Comparison of ENCODE assay signal across 20 cellular contexts in the genomic region with DNA sequence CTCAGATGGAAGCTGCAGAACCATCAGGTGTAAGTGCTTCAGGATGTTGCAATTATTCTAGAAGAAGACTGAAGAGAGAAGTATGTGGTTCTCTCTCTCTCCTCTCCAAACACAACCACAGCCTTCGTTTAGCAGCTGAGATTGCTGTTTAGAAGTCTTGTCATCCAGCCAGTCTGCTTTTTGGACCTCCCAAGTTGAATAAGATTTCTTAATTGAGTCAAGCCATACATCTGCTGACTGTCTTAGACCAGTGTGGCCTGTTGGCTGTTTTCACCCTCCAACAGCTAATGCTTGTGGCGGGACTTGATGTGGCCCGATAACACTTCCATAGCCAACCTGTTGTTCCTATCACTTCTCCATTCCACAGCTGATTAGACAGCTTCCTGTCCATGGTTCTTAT.
DNase-seq lines count a peak whose midpoint lies in the region; ATAC-seq, FAIRE-seq and TF ChIP-seq lines count a peak whose summit lies in the region.
"Had no signal": no experiment of that assay in that cellular context is flagged by ENCODE, and none has a peak within 500 bp of the region (broad histone marks: within the 10 kb centered on the region; RNA-seq: fewer than 3 reads in every experiment).

No MANE protein-coding gene starts in this region.

- POLR2A ChIA-PET in AG04449 (lab: Yijun Ruan, JAX) = interaction anchor here (0.7 to 1.0 kb wide), 3 partner anchors 19 to 108 kb away, joined by 3 to 5 read pairs (median 4); a partner anchor contains a TSS

- no peak overlapping the region for H2AFZ ChIP-seq in keratinocyte (ENCODE audit: control insufficient read depth, low read length)
- H2AFZ ChIP-seq: hepatocyte had no signal

- ATAC-seq in GM19455 (IDR thresholded peaks at IDR 0.05; ENCODE audit: unreplicated experiment) = no peak
- ATAC-seq: Panc1 had no signal

- H3K4me3 ChIP-seq in AG04449 (ENCODE audit: low read depth, low read length) = no peak overlapping the region
- no peak overlapping the region for H3K4me3 ChIP-seq in keratinocyte (ENCODE audit: control insufficient read depth in 2 of 3, extremely low read depth in 1 of 3, insufficient read depth in 2 of 3, low read depth in 1 of 3, low read length in 3 of 3)
- H3K4me3 ChIP-seq: ascending aorta, coronary artery, hepatocyte, right lobe of liver had no signal

- no peak overlapping the region for H3K4me2 ChIP-seq in keratinocyte (ENCODE audit: control insufficient read depth, extremely low read depth, insufficient read depth, low read depth, low read length)
- H3K4me2 ChIP-seq: hepatocyte had no signal

- H3K4me1 ChIP-seq in keratinocyte (ENCODE audit: control insufficient read depth, extremely low read depth, insufficient read depth, low read length) = peaks cover 8% of the 10 kb centered on the region
- H3K4me1 ChIP-seq: ascending aorta, BE2C had no signal

- H3K9me3 ChIP-seq in keratinocyte (ENCODE audit: control insufficient read depth, low read depth, low read length) = no peaks in the 10 kb centered on the region
- H3K9me3 ChIP-seq: ascending aorta, BE2C, right lobe of liver had no signal

- TF ChIP-seq CTCF in AG04449 (IDR thresholded peaks at IDR 0.05; ENCODE audit: insufficient read depth, low read length, missing control alignments) = no peak
- TF ChIP-seq CTCF in keratinocyte (optimal IDR thresholded peaks at IDR 0.05 in 1 of 3, IDR thresholded peaks at IDR 0.05 in 1 of 3, conservative IDR thresholded peaks at IDR 0.05 in 1 of 3; ENCODE audit: extremely low read depth in 1 of 3, insufficient read depth in 2 of 3, low read length in 3 of 3) = no peak

- peak; percentile 20 for FAIRE-seq in keratinocyte (lab: Jason Lieb, UNC)
- FAIRE-seq: G401.6, urothelium cell line had no signal

- H3K79me2 ChIP-seq in keratinocyte (ENCODE audit: control insufficient read depth, insufficient read depth, low read length) = no peaks in the 10 kb centered on the region
- H3K79me2 ChIP-seq: hepatocyte had no signal

- no peaks in the 10 kb centered on the region for H4K20me1 ChIP-seq in keratinocyte (ENCODE audit: control insufficient read depth, extremely low read depth, insufficient read depth, low read length)

- dilution Hi-C loops in keratinocyte (cut with MboI; ENCODE audit: extremely low pct_ligation_motif_present, low sequenced_read_pairs) = no loop called here

- DNase-seq in AG04449 (ENCODE audit: low read depth, low spot score) (peak; percentile 84), HCEC 1CT (peak; percentile 35), astrocyte of the hippocampus (ENCODE audit: low read depth, low spot score) (peak; percentile 57), keratinocyte (ENCODE audit: low read depth, low spot score) (no peak), HuH-7.5 (ENCODE audit: low spot score) (no peak), dedifferentiated amniotic fluid mesenchymal stem cell (ENCODE audit: extremely low spot score) (no peak), H4 (ENCODE audit: low spot score) (no peak)
- DNase-seq: activated CD4-positive, alpha-beta T cell treated with anti-CD3 and anti-CD28 coated beads for 4 hours; activated naive CD4-positive, alpha-beta T cell; BE2C; NCI-H1105; right lobe of liver; stimulated activated CD4-positive, alpha-beta T cell treated with anti-CD3 and anti-CD28 coated beads, Interleukin-2, amount 100 ng/mL, for 24 hours had no signal

- H3K9ac ChIP-seq in keratinocyte (ENCODE audit: control insufficient read depth, extremely low read depth, insufficient read depth, low read length) = no peak overlapping the region

- no peaks in the 10 kb centered on the region for H3K27me3 ChIP-seq in keratinocyte (ENCODE audit: control insufficient read depth, extremely low read depth, insufficient read depth, low read length)
- H3K27me3 ChIP-seq: ascending aorta, BE2C, hepatocyte, right lobe of liver had no signal

- H3K9me1 ChIP-seq in keratinocyte (ENCODE audit: control insufficient read depth, extremely low read depth, insufficient read depth, low read length) = no peaks in the 10 kb centered on the region

- no peaks in the 10 kb centered on the region for H3K36me3 ChIP-seq in keratinocyte (ENCODE audit: control insufficient read depth in 2 of 2, extremely low read depth in 1 of 2, insufficient read depth in 2 of 2, low read length in 2 of 2)
- H3K36me3 ChIP-seq: ascending aorta, BE2C, right lobe of liver had no signal

- CTCF ChIA-PET in AG04449 (lab: Yijun Ruan, JAX) = interaction anchor here (0.8 kb wide), 1 partner anchor 15 kb away, joined by 3 read pairs; no protein-coding TSS in a partner anchor

- no peak overlapping the region for H3K27ac ChIP-seq in keratinocyte (ENCODE audit: control insufficient read depth, insufficient read depth, low read length)
- H3K27ac ChIP-seq: ascending aorta, hepatocyte had no signal

Comparison
In these comparisons a context has a peak if more than half of its experiments do, and no peak if none do; other contexts are left out.
1. DNase-seq: peak in AG04449 (single experiment), HCEC 1CT (single experiment) and astrocyte of the hippocampus (single experiment); none in keratinocyte (single experiment), HuH-7.5 (single experiment), dedifferentiated amniotic fluid mesenchymal stem cell (single experiment) and H4 (single experiment).